ENCODE assay signal across 32 cellular contexts in genomic region chr1:76021816-76022215, GRCh38.
"Had no signal": no experiment of that assay in that cellular context is flagged by ENCODE, and none has a peak within 500 bp of the region (broad histone marks: within the 10 kb centered on the region; RNA-seq: fewer than 3 reads in every experiment).

No MANE protein-coding gene starts in this region.

- H3K9me3 Mint-ChIP-seq: activated CD4-positive, alpha-beta memory T cell treated with anti-CD3 and anti-CD28 coated beads for 36 hours; activated CD4-positive, alpha-beta T cell treated with anti-CD3 and anti-CD28 coated beads, Interleukin-2, amount 10 ng/mL, durations not matched to agents 24 days and 14 days; activated naive CD4-positive, alpha-beta T cell treated with anti-CD3 and anti-CD28 coated beads, Interleukin-2, amount 10 ng/mL, durations not matched to agents 7 days and 5 days; activated naive CD4-positive, alpha-beta T cell treated with anti-CD3 and anti-CD28 coated beads, Interleukin-2, amount 50 U/mL, for 72 hours; effector memory CD8-positive, alpha-beta T cell; T-helper 2 cell treated with Interferon-gamma antibody and Interleukin-4, amounts not matched to agents 5 μg/mL and 100 μg/mL, for 36 hours had no signal

- H3K4me1 Mint-ChIP-seq: T-helper 17 cell had no signal

- H3K27me3 ChIP-seq: body of pancreas, esophagus muscularis mucosa, foreskin keratinocyte had no signal

- H3K9me3 ChIP-seq: body of pancreas, esophagus muscularis mucosa, gastrocnemius medialis had no signal

- H3K36me3 Mint-ChIP-seq: activated CD4-positive, alpha-beta memory T cell treated with anti-CD3 and anti-CD28 coated beads for 36 hours; activated CD8-positive, alpha-beta memory T cell treated with anti-CD3 and anti-CD28 coated beads, Interleukin-2, amount 10 ng/mL, durations not matched to agents 7 days and 5 days; activated naive CD4-positive, alpha-beta T cell treated with anti-CD3 and anti-CD28 coated beads, Interleukin-2, amount 10 ng/mL, durations not matched to agents 7 days and 5 days; activated naive CD4-positive, alpha-beta T cell treated with anti-CD3 and anti-CD28 coated beads, Interleukin-2, amount 50 U/mL, for 72 hours; activated naive CD8-positive, alpha-beta T cell treated with anti-CD3 and anti-CD28 coated beads, Interleukin-2, amount 10 ng/mL, durations not matched to agents 7 days and 5 days had no signal

- H3K4me1 ChIP-seq: body of pancreas, esophagus muscularis mucosa, gastrocnemius medialis had no signal

- H3K4me3 Mint-ChIP-seq: activated CD4-positive, alpha-beta memory T cell treated with anti-CD3 and anti-CD28 coated beads for 36 hours; activated CD4-positive, alpha-beta T cell treated with anti-CD3 and anti-CD28 coated beads for 36 hours; activated CD4-positive, alpha-beta T cell treated with anti-CD3 and anti-CD28 coated beads, Interleukin-2, amount 10 ng/mL, durations not matched to agents 24 days and 14 days; activated CD8-positive, alpha-beta memory T cell treated with anti-CD3 and anti-CD28 coated beads, Interleukin-2, amount 10 ng/mL, durations not matched to agents 7 days and 5 days; activated CD8-positive, alpha-beta T cell treated with anti-CD3 and anti-CD28 coated beads, Interleukin-2, amount 10 ng/mL, durations not matched to agents 7 days and 5 days; activated naive CD4-positive, alpha-beta T cell treated with anti-CD3 and anti-CD28 coated beads, Interleukin-2, amount 10 ng/mL, durations not matched to agents 7 days and 5 days; activated naive CD8-positive, alpha-beta T cell treated with anti-CD3 and anti-CD28 coated beads, Interleukin-2, amount 10 ng/mL, durations not matched to agents 7 days and 5 days; effector memory CD8-positive, alpha-beta T cell; T-helper 17 cell; T-helper 2 cell treated with Interferon-gamma antibody and Interleukin-4, amounts not matched to agents 5 μg/mL and 100 μg/mL, for 36 hours had no signal

- H3K4me3 ChIP-seq: body of pancreas, esophagus muscularis mucosa, gastrocnemius medialis had no signal

- H3K27ac ChIP-seq: body of pancreas, esophagus muscularis mucosa, foreskin keratinocyte, gastrocnemius medialis had no signal

- H3K27ac Mint-ChIP-seq: activated CD4-positive, alpha-beta memory T cell treated with anti-CD3 and anti-CD28 coated beads for 36 hours; activated CD4-positive, alpha-beta T cell treated with anti-CD3 and anti-CD28 coated beads for 36 hours; activated CD4-positive, alpha-beta T cell treated with anti-CD3 and anti-CD28 coated beads, Interleukin-2, amount 10 ng/mL, durations not matched to agents 24 days and 14 days; activated CD8-positive, alpha-beta memory T cell treated with anti-CD3 and anti-CD28 coated beads, Interleukin-2, amount 10 ng/mL, durations not matched to agents 7 days and 5 days; activated CD8-positive, alpha-beta T cell treated with anti-CD3 and anti-CD28 coated beads, Interleukin-2, amount 10 ng/mL, durations not matched to agents 7 days and 5 days; activated naive CD4-positive, alpha-beta T cell treated with anti-CD3 and anti-CD28 coated beads, Interleukin-2, amount 10 ng/mL, durations not matched to agents 7 days and 5 days; activated naive CD4-positive, alpha-beta T cell treated with anti-CD3 and anti-CD28 coated beads, Interleukin-2, amount 50 U/mL, for 72 hours; activated naive CD8-positive, alpha-beta T cell treated with anti-CD3 and anti-CD28 coated beads, Interleukin-2, amount 10 ng/mL, durations not matched to agents 7 days and 5 days; effector memory CD8-positive, alpha-beta T cell; T-helper 17 cell; T-helper 2 cell treated with Interferon-gamma antibody and Interleukin-4, amounts not matched to agents 5 μg/mL and 100 μg/mL, for 36 hours had no signal

- FAIRE-seq: colon had no signal

- DNase-seq: activated CD4-positive, alpha-beta memory T cell treated with anti-CD3 and anti-CD28 coated beads for 36 hours; activated CD4-positive, alpha-beta T cell treated with anti-CD3 and anti-CD28 coated beads for 36 hours; activated CD4-positive, alpha-beta T cell treated with anti-CD3 and anti-CD28 coated beads, Interleukin-2, amount 10 ng/mL, durations not matched to agents 24 days and 14 days; activated CD4-positive, CD25-positive, alpha-beta regulatory T cell; activated CD4-positive, CD25-positive, alpha-beta regulatory T cell treated with anti-CD3 and anti-CD28 coated beads, Interleukin-2, amount 50 U/mL, for 72 hours; activated CD8-positive, alpha-beta memory T cell treated with anti-CD3 and anti-CD28 coated beads, Interleukin-2, amount 10 ng/mL, durations not matched to agents 7 days and 5 days; activated CD8-positive, alpha-beta memory T cell treated with anti-CD3 and anti-CD28 coated beads, Interleukin-2, amount 50 U/mL, for 4 hours; activated CD8-positive, alpha-beta T cell treated with anti-CD3 and anti-CD28 coated beads, Interleukin-2, amount 10 ng/mL, durations not matched to agents 7 days and 5 days; activated gamma-delta T cell; activated naive CD4-positive, alpha-beta T cell; activated naive CD4-positive, alpha-beta T cell treated with anti-CD3 and anti-CD28 coated beads, Interleukin-2, amount 10 ng/mL, durations not matched to agents 7 days and 5 days; activated naive CD8-positive, alpha-beta T cell treated with anti-CD3 and anti-CD28 coated beads, Interleukin-2, amount 10 ng/mL, durations not matched to agents 7 days and 5 days; activated T-cell treated with anti-CD3 and anti-CD28 coated beads, Interleukin-2, amount 50 U/mL, for 1 hour; activated T-cell treated with anti-CD3 and anti-CD28 coated beads, Interleukin-2, amount 50 U/mL, for 48 hours; amniotic stem cell; anterior cingulate cortex; body of pancreas; caudate nucleus; cortex of kidney; dermis blood vessel endothelial cell; effector CD4-positive, alpha-beta T cell; effector memory CD8-positive, alpha-beta T cell; erythroblast; foreskin keratinocyte; gastrocnemius medialis; T-helper 1 cell; T-helper 17 cell; T1000 had no signal

- H3K36me3 ChIP-seq: esophagus muscularis mucosa, gastrocnemius medialis had no signal

- H3K27me3 Mint-ChIP-seq: activated naive CD4-positive, alpha-beta T cell treated with anti-CD3 and anti-CD28 coated beads, Interleukin-2, amount 10 ng/mL, durations not matched to agents 7 days and 5 days had no signal
